ENCODE assay signal across 10 cellular contexts in the genomic region with DNA sequence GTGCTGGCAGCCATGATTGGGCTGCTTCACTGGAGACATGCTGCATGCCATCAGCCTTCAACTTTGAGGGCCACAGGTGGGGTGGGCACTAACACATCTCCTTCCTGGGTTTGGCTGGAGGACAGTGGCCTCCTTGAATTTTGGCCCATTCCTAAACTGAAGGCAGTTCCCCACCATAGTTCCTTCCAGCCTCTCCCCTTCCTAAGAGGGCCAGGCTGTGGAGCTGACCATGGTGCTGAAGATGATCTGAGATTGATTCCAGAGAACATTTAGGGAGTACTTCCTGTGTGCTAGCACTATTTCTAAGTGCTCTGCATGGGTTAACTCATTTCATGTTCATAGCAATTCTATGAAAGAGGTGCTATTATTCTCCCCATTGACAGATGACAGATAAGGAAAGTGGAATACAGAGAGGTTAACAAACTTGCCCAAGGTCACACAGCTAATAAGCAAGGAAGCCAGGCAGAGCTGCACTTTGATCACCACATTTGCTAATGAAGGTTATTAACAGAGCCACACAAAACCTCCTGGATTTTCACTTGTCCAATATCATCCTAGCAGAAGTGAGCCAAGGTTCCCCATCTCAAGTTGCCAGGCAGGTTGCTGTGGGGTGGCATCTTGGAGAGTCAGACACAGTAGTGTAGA.
DNase-seq lines count a peak whose midpoint lies in the region; TF ChIP-seq lines count a peak whose summit lies in the region.
"Had no signal": no experiment of that assay in that cellular context is flagged by ENCODE, and none has a peak within 500 bp of the region (broad histone marks: within the 10 kb centered on the region; RNA-seq: fewer than 3 reads in every experiment).

No MANE protein-coding gene starts in this region.

- intact Hi-C loops in CD4-positive, alpha-beta memory T cell (cut with micrococcal nuclease), result no loop called here

- H3K4me3 Mint-ChIP-seq in mesothelial cell of epicardium, result no peak overlapping the region
- H3K4me3 Mint-ChIP-seq in CD4-positive, alpha-beta memory T cell, result no peak overlapping the region
- H3K4me3 Mint-ChIP-seq: natural killer cell treated with Interleukin-12 subunit alpha and Interleukin-12 subunit beta and Interleukin-15 and Interleukin-18, amount 100 ng/mL, for 72 hours; stimulated activated naive CD8-positive, alpha-beta T cell treated with anti-CD3 and anti-CD28 coated beads, Interleukin-15, amount 100 ng/mL, for 72 hours had no signal

- H3K27me3 Mint-ChIP-seq in mesothelial cell of epicardium (ENCODE audit: low read depth), result peaks cover 7% of the 10 kb centered on the region
- H3K27me3 Mint-ChIP-seq in CD4-positive, alpha-beta memory T cell, result no peaks in the 10 kb centered on the region
- H3K27me3 Mint-ChIP-seq: natural killer cell treated with Interleukin-12 subunit alpha and Interleukin-12 subunit beta and Interleukin-15 and Interleukin-18, amount 100 ng/mL, for 72 hours; stimulated activated naive CD8-positive, alpha-beta T cell treated with anti-CD3 and anti-CD28 coated beads, Interleukin-15, amount 100 ng/mL, for 72 hours had no signal

- H3K9me3 Mint-ChIP-seq in mesothelial cell of epicardium, result no peaks in the 10 kb centered on the region
- H3K9me3 Mint-ChIP-seq in CD4-positive, alpha-beta memory T cell, result no peaks in the 10 kb centered on the region
- H3K9me3 Mint-ChIP-seq: natural killer cell treated with Interleukin-12 subunit alpha and Interleukin-12 subunit beta and Interleukin-15 and Interleukin-18, amount 100 ng/mL, for 72 hours; stimulated activated naive CD8-positive, alpha-beta T cell treated with anti-CD3 and anti-CD28 coated beads, Interleukin-15, amount 100 ng/mL, for 72 hours had no signal

- H3K36me3 ChIP-seq in CD4-positive, alpha-beta memory T cell (ENCODE audit: insufficient read depth, low read length), result no peaks in the 10 kb centered on the region

- in situ Hi-C loops in T47D (cut with HindIII; ENCODE audit: low pct_unique_long_range_greater_than_20kb, low sequenced_read_pairs), result no loop called here

- no peak overlapping the region for H3K27ac Mint-ChIP-seq in mesothelial cell of epicardium
- no peak overlapping the region for H3K27ac Mint-ChIP-seq in CD4-positive, alpha-beta memory T cell
- H3K27ac Mint-ChIP-seq: natural killer cell treated with Interleukin-12 subunit alpha and Interleukin-12 subunit beta and Interleukin-15 and Interleukin-18, amount 100 ng/mL, for 72 hours; stimulated activated naive CD8-positive, alpha-beta T cell treated with anti-CD3 and anti-CD28 coated beads, Interleukin-15, amount 100 ng/mL, for 72 hours had no signal

- no peak for TF ChIP-seq CTCF in GM20000 (IDR thresholded peaks at IDR 0.05; ENCODE audit: extremely low read depth, missing control alignments)
- no peak for TF ChIP-seq CTCF in mesothelial cell of epicardium (IDR thresholded peaks at IDR 0.05; ENCODE audit: unreplicated experiment)

- no peaks in the 10 kb centered on the region for H3K27me3 ChIP-seq in CD4-positive, alpha-beta memory T cell (ENCODE audit: insufficient read depth, low read length)

- CTCF ChIA-PET in CD4-positive, alpha-beta memory T cell (lab: Charles Lee; ENCODE audit: partially characterized antibody), result no interaction called here

- no peaks in the 10 kb centered on the region for H3K9me3 ChIP-seq in CD4-positive, alpha-beta memory T cell (ENCODE audit: control insufficient read depth in 1 of 2, low read length in 2 of 2)

- H3K27ac ChIP-seq in CD4-positive, alpha-beta memory T cell (ENCODE audit: low read depth, low read length), result no peak overlapping the region

- DNase-seq in GM20000 (ENCODE audit: low spot score) (peak; percentile 25), MV-4-11 (lab: John Stamatoyannopoulos, UW) (peak; percentile 50), T47D (ENCODE audit: low read depth in 1 of 2, low spot score in 1 of 2) (peak; percentile 18 to 80), mesothelial cell of epicardium (ENCODE audit: low spot score in 2 of 2, unreplicated experiment in 2 of 2) (peak; percentile 37 to 74), NCI-H187 (lab: John Stamatoyannopoulos, UW) (no peak), SKM-1 (lab: John Stamatoyannopoulos, UW; ENCODE audit: unreplicated experiment) (no peak)
- DNase-seq in CD4-positive, alpha-beta memory T cell, result no peak
- DNase-seq: NCI-H524 treated with DMSO at 0.1 percent for 48 hours had no signal

- H3K4me3 ChIP-seq in CD4-positive, alpha-beta memory T cell (ENCODE audit: low read length in 2 of 2), result no peak overlapping the region

- H3K36me3 Mint-ChIP-seq in mesothelial cell of epicardium, result no peaks in the 10 kb centered on the region
- H3K36me3 Mint-ChIP-seq in CD4-positive, alpha-beta memory T cell, result peaks cover 2 to 21% of the 10 kb centered on the region in 2 donors
- H3K36me3 Mint-ChIP-seq: natural killer cell treated with Interleukin-12 subunit alpha and Interleukin-12 subunit beta and Interleukin-15 and Interleukin-18, amount 100 ng/mL, for 72 hours had no signal

- POLR2A ChIA-PET in CD4-positive, alpha-beta memory T cell (lab: Charles Lee; ENCODE audit: partially characterized antibody), result no interaction called here

- H3K4me1 ChIP-seq in CD4-positive, alpha-beta memory T cell (ENCODE audit: insufficient read depth, low read length), result no peaks in the 10 kb centered on the region

- no peaks in the 10 kb centered on the region for H3K4me1 Mint-ChIP-seq in mesothelial cell of epicardium
- H3K4me1 Mint-ChIP-seq in CD4-positive, alpha-beta memory T cell, result no peaks in the 10 kb centered on the region
- H3K4me1 Mint-ChIP-seq: stimulated activated naive CD8-positive, alpha-beta T cell treated with anti-CD3 and anti-CD28 coated beads, Interleukin-15, amount 100 ng/mL, for 72 hours had no signal

Comparison
In these comparisons a context has a peak if more than half of its experiments do, and no peak if none do; other contexts are left out.
1. DNase-seq: peak in GM20000 (single experiment), MV-4-11 (single experiment), T47D (2 of 2) and mesothelial cell of epicardium (2 of 2); none in NCI-H187 (0 of 2), SKM-1 (single experiment) and CD4-positive, alpha-beta memory T cell (0 of 5).